In genomic region chr22:17726561-17727243, GRCh38 we compare ENCODE assay signal across 11 cellular contexts. TPM values are rescaled to one million over a fixed set of nuclear protein-coding genes. Genes with fewer than 3 reads are reported as not detected.
DNase-seq lines count a peak whose midpoint lies in the region; ATAC-seq, FAIRE-seq and TF ChIP-seq lines count a peak whose summit lies in the region.
"Had no signal": no experiment of that assay in that cellular context is flagged by ENCODE, and none has a peak within 500 bp of the region (broad histone marks: within the 10 kb centered on the region; RNA-seq: fewer than 3 reads in every experiment).

No MANE protein-coding gene starts in this region.

- H3K9me3 ChIP-seq in Karpas-422 (ENCODE audit: low read length) = no peaks in the 10 kb centered on the region

- TF ChIP-seq CTCF in neural crest cell (conservative IDR thresholded peaks at IDR 0.05) = no peak

- peaks cover 20% of the 10 kb centered on the region for H3K4me1 Mint-ChIP-seq in neural crest cell

- no peak overlapping the region for H3K27ac ChIP-seq in Karpas-422 (ENCODE audit: low read length)

- ATAC-seq in HG03439 (IDR thresholded peaks at IDR 0.05; ENCODE audit: unreplicated experiment) = no peak
- ATAC-seq: K562 had no signal

- H3K79me2 ChIP-seq in Karpas-422 (ENCODE audit: low read length) = 0 out of 2 replicates have a peak, but pooled peaks cover 5% of the 10 kb centered on the region

- no peak overlapping the region for H3K4me2 ChIP-seq in Karpas-422 (ENCODE audit: low read depth, low read length, poor library complexity, severe bottlenecking)

- no peaks in the 10 kb centered on the region for H3K27me3 Mint-ChIP-seq in neural crest cell (ENCODE audit: low read depth)

- H3K4me3 ChIP-seq in Karpas-422 (ENCODE audit: low read length) = no peak overlapping the region
- H3K4me3 ChIP-seq: K562 had no signal

- peaks cover 8% of the 10 kb centered on the region for H3K36me3 Mint-ChIP-seq in neural crest cell (ENCODE audit: low read depth)

- DNase-seq in ELR (ENCODE audit: low read depth) (peak; percentile 61), RCC 7860 (ENCODE audit: low spot score) (peak; percentile 16), dedifferentiated amniotic fluid mesenchymal stem cell (ENCODE audit: extremely low spot score) (peak; percentile 86), neural crest cell (ENCODE audit: low read depth, low spot score) (no peak), NCI-H2196 treated with DMSO at 0.1 percent for 48 hours (lab: John Stamatoyannopoulos, UW; ENCODE audit: unreplicated experiment) (no peak), Karpas-422 (no peak)
- no peak for DNase-seq in activated CD4-positive, CD25-positive, alpha-beta regulatory T cell (lab: John Stamatoyannopoulos, UW)

- H3K4me1 ChIP-seq in Karpas-422 (ENCODE audit: low read length) = no peaks in the 10 kb centered on the region

- peak overlapping the region; percentile 76 for H3K27ac Mint-ChIP-seq in neural crest cell (ENCODE audit: unreplicated experiment)

- H3K4me3 Mint-ChIP-seq in neural crest cell = no peak overlapping the region

- H2AFZ ChIP-seq in Karpas-422 (ENCODE audit: low read length) = no peak overlapping the region

- FAIRE-seq in RCC 7860 (lab: Jason Lieb, UNC) = no peak
- FAIRE-seq: H1, islet of Langerhans, K562 had no signal

- H3K27me3 ChIP-seq in Karpas-422 (ENCODE audit: low read length) = no peaks in the 10 kb centered on the region

- H3K9me2 ChIP-seq in Karpas-422 (replicated peaks; ENCODE audit: insufficient read depth, low read length) = no peaks in the 10 kb centered on the region

- no peak overlapping the region for H3K9ac ChIP-seq in Karpas-422 (ENCODE audit: low read length)

- no peaks in the 10 kb centered on the region for H4K20me1 ChIP-seq in Karpas-422 (ENCODE audit: insufficient read depth, low read depth, low read length)

- H3K36me3 ChIP-seq in Karpas-422 (ENCODE audit: insufficient read depth, low read length) = 0 out of 2 replicates have a peak, but pooled peaks cover 2% of the 10 kb centered on the region

- no peaks in the 10 kb centered on the region for H3K9me3 Mint-ChIP-seq in neural crest cell

RNA-seq across cellular contexts. Expression of gene BID, which starts 47.6 kb away (rescaled TPM):
- 26.5 TPM in 2 replicates for total RNA-seq in neural crest cell
- total RNA-seq in Karpas-422 (2014; rRNA removed; shearing (Covaris generic); ENCODE audit: low replicate concordance) = 51.7 and 142 TPM in 2 replicates

Comparison
In these comparisons a context has a peak if more than half of its experiments do, and no peak if none do; other contexts are left out.
1. DNase-seq: peak in ELR (single experiment), RCC 7860 (single experiment) and dedifferentiated amniotic fluid mesenchymal stem cell (single experiment); none in neural crest cell (single experiment), NCI-H2196 treated with DMSO at 0.1 percent for 48 hours (single experiment), activated CD4-positive, CD25-positive, alpha-beta regulatory T cell (0 of 4) and Karpas-422 (single experiment).